15 cellular contexts compared by ENCODE assay signal in the genomic region with DNA sequence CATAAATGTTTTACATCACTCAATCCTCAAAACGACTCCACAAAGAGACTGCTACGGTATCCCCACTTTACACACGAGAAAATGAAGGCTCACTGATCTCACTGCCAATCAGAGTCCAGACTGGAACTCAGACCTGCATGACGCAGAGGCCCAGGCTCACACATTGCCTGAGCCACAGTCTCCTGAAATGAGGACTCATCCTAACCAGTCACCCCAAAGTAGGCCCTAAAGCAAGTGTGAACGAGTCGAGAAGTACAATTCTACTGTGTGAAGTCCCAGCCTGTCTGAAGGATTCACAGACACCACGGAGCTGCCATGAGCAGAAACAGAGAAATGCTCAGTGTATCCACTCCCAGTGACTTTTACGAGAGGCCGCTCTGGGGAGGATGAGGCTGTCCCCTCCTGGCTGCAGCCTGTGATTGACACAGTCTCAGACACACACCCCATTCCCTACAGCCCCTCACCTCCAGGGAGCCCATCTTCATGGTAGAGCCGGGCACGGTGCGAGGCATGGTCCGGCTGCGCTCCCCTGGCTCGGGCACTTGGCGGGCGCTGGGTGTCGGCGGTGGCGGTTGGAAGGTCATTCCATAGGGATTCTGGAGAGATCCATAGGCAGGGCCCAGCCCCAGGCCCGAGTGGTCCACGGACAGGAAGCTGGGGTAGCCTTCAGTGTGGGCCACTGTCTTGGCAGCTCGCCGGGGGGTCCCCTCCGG. TPM values are rescaled to one million over a fixed set of nuclear protein-coding genes. Genes with fewer than 3 reads are reported as not detected.
DNase-seq lines count a peak whose midpoint lies in the region; ATAC-seq, FAIRE-seq and TF ChIP-seq lines count a peak whose summit lies in the region.
"Had no signal": no experiment of that assay in that cellular context is flagged by ENCODE, and none has a peak within 500 bp of the region (broad histone marks: within the 10 kb centered on the region; RNA-seq: fewer than 3 reads in every experiment).

No MANE protein-coding gene starts in this region.

- H3K27ac ChIP-seq in HepG2 (ENCODE audit: extremely low read length, insufficient read depth, low read length) (no peak overlapping the region), right lobe of liver (no peak overlapping the region), foreskin keratinocyte (no peak overlapping the region)
- H3K27ac ChIP-seq: C4-2B had no signal

- TF ChIP-seq EP300 in HepG2 (IDR thresholded peaks at IDR 0.05; ENCODE audit: low read depth in 2 of 2, low read length in 2 of 2) (no peak), HepG2 (CRISPR knock-in tag; IDR thresholded peaks at IDR 0.05; ENCODE audit: borderline replicate concordance) (no peak)

- ATAC-seq in HepG2 (peak; percentile 19; the same call in 2 of the 3 replicates), right lobe of liver (no peak), foreskin keratinocyte (peak; percentile 42), GM18511 (IDR thresholded peaks at IDR 0.05; ENCODE audit: unreplicated experiment) (no peak), HG03097 (IDR thresholded peaks at IDR 0.05; ENCODE audit: low FRiP score, unreplicated experiment) (no peak)
- ATAC-seq: GM12878 had no signal

- FAIRE-seq in HepG2 (lab: Jason Lieb, UNC), result no peak
- peak; percentile 32 for FAIRE-seq in bronchial epithelial cell (lab: Jason Lieb, UNC)
- FAIRE-seq: A204.1, GM12878, GM18507, GM19239 had no signal

- TF ChIP-seq POLR2A in HepG2 (IDR thresholded peaks at IDR 0.05; ENCODE audit: insufficient read depth in 1 of 2, low read depth in 2 of 2, low read length in 2 of 2), result no peak
- no peak for TF ChIP-seq POLR2A in right lobe of liver (IDR thresholded peaks at IDR 0.05)

- intact Hi-C loops in HepG2 (cut with micrococcal nuclease; ENCODE audit: unreplicated experiment) (no loop called here), right lobe of liver (cut with DNase I) (no loop called here)

- no peaks in the 10 kb centered on the region for H3K36me3 ChIP-seq in HepG2 (replicated peaks in 1 of 2; ENCODE audit: control insufficient read depth in 1 of 2, insufficient read depth in 2 of 2, low read length in 2 of 2)
- no peaks in the 10 kb centered on the region for H3K36me3 ChIP-seq in right lobe of liver
- no peaks in the 10 kb centered on the region for H3K36me3 ChIP-seq in bronchial epithelial cell (ENCODE audit: control insufficient read depth, insufficient read depth, low read length)
- H3K36me3 ChIP-seq: BE2C had no signal

- no peaks in the 10 kb centered on the region for H3K79me2 ChIP-seq in HepG2 (ENCODE audit: insufficient read depth, low read length)

- H2AFZ ChIP-seq in HepG2 (ENCODE audit: low read length), result no peak overlapping the region

- BruUV-seq in HepG2 (replicated peaks; lab: Mats Ljungman, UMichigan), result no TSS peak

- H3K4me3 ChIP-seq in HepG2 (replicated peaks in 1 of 3; ENCODE audit: insufficient read depth in 1 of 3, low read depth in 2 of 3, low read length in 3 of 3) (no peak overlapping the region), right lobe of liver (no peak overlapping the region), bronchial epithelial cell (ENCODE audit: low read depth, low read length) (no peak overlapping the region)
- H3K4me3 ChIP-seq: GM12878 had no signal

- WGBS in HepG2 (ENCODE audit: low lambda C conversion rate), result 23% methylated on average over 8 of the region's 25 CpGs
- 87% methylated on average over 13 of the region's 25 CpGs for WGBS in right lobe of liver (ENCODE audit: insufficient coverage, low coverage, low lambda C conversion rate, missing lambda C conversion rate)

- in situ Hi-C loops in HepG2 (cut with HindIII; ENCODE audit: extremely low pct_ligation_motif_present, low pct_unique_long_range_greater_than_20kb), result no loop called here

- TF ChIP-seq CTCF in HepG2 (CRISPR knock-in tag; IDR thresholded peaks at IDR 0.05), result no peak
- TF ChIP-seq CTCF in right lobe of liver (IDR thresholded peaks at IDR 0.05), result no peak
- no peak for TF ChIP-seq CTCF in bronchial epithelial cell (IDR thresholded peaks at IDR 0.05; ENCODE audit: insufficient read depth, low read length, severe bottlenecking)
- no peak for TF ChIP-seq CTCF in foreskin keratinocyte (conservative IDR thresholded peaks at IDR 0.05)

- TF ChIP-seq RAD21 in HepG2 (CRISPR knock-in tag; IDR thresholded peaks at IDR 0.05), result no peak

- H3K4me1 ChIP-seq in HepG2 (ENCODE audit: insufficient read depth, low read length) (peaks cover 21% of the 10 kb centered on the region), right lobe of liver (no peaks in the 10 kb centered on the region), foreskin keratinocyte (no peaks in the 10 kb centered on the region)

- DNase-seq in HepG2 (ENCODE audit: low spot score), result no peak
- no peak for DNase-seq in right lobe of liver
- peak; percentile 53 for DNase-seq in bronchial epithelial cell (ENCODE audit: low read depth)
- peak; percentile 40 for DNase-seq in foreskin keratinocyte
- no peak for DNase-seq in ureter (ENCODE audit: low spot score)
- DNase-seq: BE2C; CD4-positive, alpha-beta memory T cell; DMS79 had no signal

- no peak overlapping the region for H3K9ac ChIP-seq in HepG2 (ENCODE audit: insufficient read depth, low read depth, low read length)

- CTCF ChIA-PET in HepG2 (lab: Yijun Ruan, JAX; ENCODE audit: low intra/inter-chr PET ratio, low total read pairs), result no interaction called here

- POLR2A ChIA-PET in HepG2 (lab: Yijun Ruan, JAX), result no interaction called here

- H3K9me3 ChIP-seq in HepG2 (ENCODE audit: low read length) (no peaks in the 10 kb centered on the region), right lobe of liver (no peaks in the 10 kb centered on the region)
- H3K9me3 ChIP-seq: BE2C had no signal

- no peaks in the 10 kb centered on the region for H4K20me1 ChIP-seq in HepG2 (ENCODE audit: insufficient read depth, low read length)

- no peak overlapping the region for H3K4me2 ChIP-seq in HepG2 (ENCODE audit: low read depth, low read length)

- H3K27me3 ChIP-seq in HepG2 (ENCODE audit: control insufficient read depth in 1 of 2, insufficient read depth in 2 of 2, low read length in 2 of 2), result peaks cover 5 to 60% of the 10 kb centered on the region in 2 experiments
- no peaks in the 10 kb centered on the region for H3K27me3 ChIP-seq in right lobe of liver
- no peaks in the 10 kb centered on the region for H3K27me3 ChIP-seq in bronchial epithelial cell (ENCODE audit: control insufficient read depth, insufficient read depth, low read length)
- no peaks in the 10 kb centered on the region for H3K27me3 ChIP-seq in foreskin keratinocyte
- H3K27me3 ChIP-seq: BE2C had no signal

RNA-seq across cellular contexts. Expression of a gene that starts 26.7 kb away (rescaled TPM):
- total RNA-seq in HepG2 (2016; rRNA removed; fragmentation: Illumina TruSeq; extraction: Trizol) (2.0 and 12.2 TPM in 2 replicates), right lobe of liver (1 to 10 TPM in 5 of 6 experiments, under 1 TPM in 1; 0.73 to 3.5 (median 1.9) TPM), bronchial epithelial cell (87.7 and 121 TPM in 2 replicates), foreskin keratinocyte (125 and 133 TPM in 2 replicates), ureter (110 TPM)
- 0.61 and 0.62 TPM in 2 replicates for total RNA-seq in HepG2 (2016; cell fraction: cytosol; rRNA removed; fragmentation: Illumina TruSeq; extraction: Trizol; ENCODE audit: low read depth)
- 2.0 and 13.0 TPM in 2 replicates for total RNA-seq in HepG2 (2016; cell fraction: insoluble cytoplasmic fraction; rRNA removed; fragmentation: Illumina TruSeq; extraction: Trizol)
- total RNA-seq in HepG2 (2016; cell fraction: membrane; rRNA removed; fragmentation: Illumina TruSeq; extraction: Trizol), result 0.76 and 1.1 TPM in 2 replicates
- 18.2 and 22.6 TPM in 2 replicates for total RNA-seq in HepG2 (2016; cell fraction: nucleus; rRNA removed; fragmentation: Illumina TruSeq; extraction: Trizol)
- polyA plus RNA-seq in HepG2 (2011; rRNA removed) (4.3 and 5.1 TPM in 2 replicates), foreskin keratinocyte (74.3 and 80.3 TPM in 2 replicates)
- polyA plus RNA-seq in HepG2 (2011; cell fraction: cytosol; rRNA removed), result 0.54 and 0.85 TPM in 2 replicates
- polyA plus RNA-seq in HepG2 (2011; cell fraction: nucleus; rRNA removed), result 61.1 and 62.0 TPM in 2 replicates
- 4.7 and 5.1 TPM in 2 replicates for polyA plus RNA-seq in HepG2 (2012)
- polyA plus RNA-seq in HepG2 (2016; cell fraction: cytosol; fragmentation: Illumina TruSeq; extraction: Trizol; ENCODE audit: low read depth), result 0.29 and 0.41 TPM in 2 replicates
- 1.5 and 2.3 TPM in 2 replicates for polyA plus RNA-seq in HepG2 (2016; cell fraction: insoluble cytoplasmic fraction; fragmentation: Illumina TruSeq; extraction: Trizol; ENCODE audit: low read depth)
- 0.43 and 0.78 TPM in 2 replicates for polyA plus RNA-seq in HepG2 (2016; cell fraction: membrane; fragmentation: Illumina TruSeq; extraction: Trizol; ENCODE audit: low read depth)
- 57.7 and 64.7 TPM in 2 replicates for polyA plus RNA-seq in HepG2 (2016; cell fraction: nucleus; fragmentation: Illumina TruSeq; extraction: Trizol; ENCODE audit: insufficient read depth, low read depth)
- polyA minus RNA-seq in HepG2 (2011; rRNA and poly(A)+ RNA removed; ENCODE audit: low replicate concordance), result 1.4 and 4.1 TPM in 2 replicates
- 0.69 and 1.6 TPM in 2 replicates for polyA minus RNA-seq in HepG2 (2011; cell fraction: cytosol; rRNA and poly(A)+ RNA removed)
- polyA minus RNA-seq in HepG2 (2011; cell fraction: nucleus; rRNA and poly(A)+ RNA removed), result 6.8 and 10.1 TPM in 2 replicates
- total RNA-seq: CD4-positive, alpha-beta memory T cell had no signal
- polyA plus RNA-seq: CD4-positive, alpha-beta memory T cell had no signal

RNA-seq across cellular contexts. Expression of a gene that starts 33.6 kb away (rescaled TPM):
- 0.09 TPM in 1 of 2 replicates, not detected in the other for total RNA-seq in HepG2 (2016; rRNA removed; fragmentation: Illumina TruSeq; extraction: Trizol)
- total RNA-seq in HepG2 (2016; cell fraction: cytosol; rRNA removed; fragmentation: Illumina TruSeq; extraction: Trizol; ENCODE audit: low read depth), result not detected in 2 replicates
- total RNA-seq in HepG2 (2016; cell fraction: insoluble cytoplasmic fraction; rRNA removed; fragmentation: Illumina TruSeq; extraction: Trizol), result 0.04 TPM in 1 of 2 replicates, not detected in the other
- not detected in 2 replicates for total RNA-seq in HepG2 (2016; cell fraction: membrane; rRNA removed; fragmentation: Illumina TruSeq; extraction: Trizol)
- total RNA-seq in HepG2 (2016; cell fraction: nucleus; rRNA removed; fragmentation: Illumina TruSeq; extraction: Trizol), result 0.09 TPM in 1 of 2 replicates, not detected in the other
- 0.03 TPM in 1 of 2 replicates, not detected in the other for polyA plus RNA-seq in HepG2 (2011; rRNA removed)
- 0.04 TPM in 1 of 2 replicates, not detected in the other for polyA plus RNA-seq in HepG2 (2011; cell fraction: cytosol; rRNA removed)
- 0.14 and 0.31 TPM in 2 replicates for polyA plus RNA-seq in HepG2 (2011; cell fraction: nucleus; rRNA removed)
- polyA plus RNA-seq in HepG2 (2012), result 0.07 TPM in 1 of 2 replicates, not detected in the other
- not detected in 2 replicates for polyA plus RNA-seq in HepG2 (2016; cell fraction: cytosol; fragmentation: Illumina TruSeq; extraction: Trizol; ENCODE audit: low read depth)
- polyA plus RNA-seq in HepG2 (2016; cell fraction: insoluble cytoplasmic fraction; fragmentation: Illumina TruSeq; extraction: Trizol; ENCODE audit: low read depth), result not detected in 2 replicates
- polyA plus RNA-seq in HepG2 (2016; cell fraction: membrane; fragmentation: Illumina TruSeq; extraction: Trizol; ENCODE audit: low read depth), result not detected in 2 replicates
- 0.29 TPM in 1 of 2 replicates, not detected in the other for polyA plus RNA-seq in HepG2 (2016; cell fraction: nucleus; fragmentation: Illumina TruSeq; extraction: Trizol; ENCODE audit: insufficient read depth, low read depth)
- polyA minus RNA-seq in HepG2 (2011; rRNA and poly(A)+ RNA removed; ENCODE audit: low replicate concordance), result 2.1 TPM in 1 of 2 replicates, not detected in the other
- polyA minus RNA-seq in HepG2 (2011; cell fraction: cytosol; rRNA and poly(A)+ RNA removed), result not detected in 2 replicates
- not detected in 2 replicates for polyA minus RNA-seq in HepG2 (2011; cell fraction: nucleus; rRNA and poly(A)+ RNA removed)
- under 1 TPM in 2 of 6 experiments, not detected in 4; 0.06 TPM for total RNA-seq in right lobe of liver
- total RNA-seq in bronchial epithelial cell, result 0.53 and 0.64 TPM in 2 replicates
- total RNA-seq in foreskin keratinocyte, result 2.5 and 2.8 TPM in 2 replicates
- 2.4 and 2.7 TPM in 2 replicates for polyA plus RNA-seq in foreskin keratinocyte
- 7.5 TPM for total RNA-seq in ureter

Comparison
In these comparisons a context has a peak if more than half of its experiments do, and no peak if none do; other contexts are left out.
1. ATAC-seq: peak in HepG2 (single experiment) and foreskin keratinocyte (single experiment); none in right lobe of liver (0 of 4), GM18511 (single experiment) and HG03097 (single experiment).
2. DNase-seq: peak in bronchial epithelial cell (single experiment) and foreskin keratinocyte (2 of 2); none in HepG2 (single experiment), right lobe of liver (0 of 3) and ureter (single experiment).